ENCODE assay signal across 8 cellular contexts in genomic region chr14:105528197-105528858, GRCh38. TPM values are rescaled to one million over a fixed set of nuclear protein-coding genes. Genes with fewer than 3 reads are reported as not detected.
DNase-seq lines count a peak whose midpoint lies in the region; ATAC-seq, FAIRE-seq and TF ChIP-seq lines count a peak whose summit lies in the region.

No MANE protein-coding gene starts in this region.

- peak; percentile 81 for TF ChIP-seq CTCF in activated CD8-positive, alpha-beta T cell treated with anti-CD3 and anti-CD28 coated beads for 36 hours (IDR thresholded peaks at IDR 0.05)

- no peaks in the 10 kb centered on the region for H3K36me3 ChIP-seq in ectodermal cell (ENCODE audit: control insufficient read depth, insufficient read depth, low read length)

- peaks cover 55% of the 10 kb centered on the region for H3K27me3 ChIP-seq in ectodermal cell (ENCODE audit: control insufficient read depth, insufficient read depth, low read length, poor library complexity, severe bottlenecking)

- H3K9me3 Mint-ChIP-seq in activated CD8-positive, alpha-beta T cell treated with anti-CD3 and anti-CD28 coated beads for 36 hours = peaks cover 4% of the 10 kb centered on the region

- CTCF ChIA-PET in activated CD8-positive, alpha-beta T cell treated with anti-CD3 and anti-CD28 coated beads for 36 hours (lab: Charles Lee) = interaction anchor here (0.7 to 2.2 kb wide), 8 partner anchors 10 to 327 kb away, joined by 3 to 13 read pairs (median 6); no protein-coding TSS in a partner anchor

- H3K27ac Mint-ChIP-seq in activated CD8-positive, alpha-beta T cell treated with anti-CD3 and anti-CD28 coated beads for 36 hours = peak overlapping the region; percentile 93

- peak; percentile 34; the same call in 1 of the 2 replicates for TF ChIP-seq POLR2A in H54 (IDR thresholded peaks at IDR 0.05; ENCODE audit: low read depth, low read length)

- no peak overlapping the region for H3K27ac ChIP-seq in ectodermal cell (ENCODE audit: insufficient read depth, low read depth, low read length, poor library complexity, severe bottlenecking)

- peak; percentile 60 for ATAC-seq in activated CD8-positive, alpha-beta T cell treated with anti-CD3 and anti-CD28 coated beads for 36 hours
- no peak for ATAC-seq in HG02938 (IDR thresholded peaks at IDR 0.05; ENCODE audit: unreplicated experiment)

- intact Hi-C loops in activated CD8-positive, alpha-beta T cell treated with anti-CD3 and anti-CD28 coated beads for 36 hours (cut with micrococcal nuclease) = no loop called here

- FAIRE-seq in H54 (lab: Jason Lieb, UNC) = no peak

- DNase-seq in AG20443 (ENCODE audit: low spot score) (peak; percentile 98), H54 (ENCODE audit: insufficient read length, low spot score) (peak; percentile 99), NCI-H510A (lab: John Stamatoyannopoulos, UW) (peak; percentile 50), medulla oblongata (ENCODE audit: extremely low spot score) (peak; percentile 78)
- DNase-seq in activated CD8-positive, alpha-beta T cell treated with anti-CD3 and anti-CD28 coated beads for 36 hours = peak; percentile 86
- peak; percentile 44 to 76 (median 67) for DNase-seq in stimulated activated CD4-positive, alpha-beta T cell treated with anti-CD3 and anti-CD28 coated beads, TNF-alpha, amount 100 ng/mL, for 1 hour (ENCODE audit: low read depth in 3 of 3, low spot score in 1 of 3)

- peak overlapping the region; percentile 83 for H3K4me3 Mint-ChIP-seq in activated CD8-positive, alpha-beta T cell treated with anti-CD3 and anti-CD28 coated beads for 36 hours

- POLR2A ChIA-PET in activated CD8-positive, alpha-beta T cell treated with anti-CD3 and anti-CD28 coated beads for 36 hours (lab: Charles Lee) = interaction anchor here (0.7 to 1.6 kb wide), 6 partner anchors 16 to 172 kb away, joined by 3 to 13 read pairs (median 3); partner anchors contain the start of gene TEDC1

- peaks cover 10% of the 10 kb centered on the region for H3K36me3 Mint-ChIP-seq in activated CD8-positive, alpha-beta T cell treated with anti-CD3 and anti-CD28 coated beads for 36 hours (ENCODE audit: low read depth)

- peaks cover 3% of the 10 kb centered on the region for H3K27me3 Mint-ChIP-seq in activated CD8-positive, alpha-beta T cell treated with anti-CD3 and anti-CD28 coated beads for 36 hours

- H3K4me3 ChIP-seq in ectodermal cell (ENCODE audit: insufficient read depth, low read depth, low read length) = peak overlapping the region; percentile 49

- H3K4me1 ChIP-seq in ectodermal cell (ENCODE audit: control insufficient read depth, insufficient read depth, low read length) = peaks cover 7% of the 10 kb centered on the region

- 20 to 21% methylated on average over 85 of the region's 85 CpGs for WGBS in ectodermal cell, 2 experiments

- peaks cover 17% of the 10 kb centered on the region for H3K4me1 Mint-ChIP-seq in activated CD8-positive, alpha-beta T cell treated with anti-CD3 and anti-CD28 coated beads for 36 hours (ENCODE audit: low read depth)

- no peaks in the 10 kb centered on the region for H3K9me3 ChIP-seq in ectodermal cell (ENCODE audit: control insufficient read depth, low read length)

RNA-seq across cellular contexts. Expression of gene TMEM121, which starts 1.9 kb away (rescaled TPM):
- 10 to 100 TPM; 12.0 to 12.1 TPM for total RNA-seq in activated CD8-positive, alpha-beta T cell treated with anti-CD3 and anti-CD28 coated beads for 36 hours
- polyA plus RNA-seq in ectodermal cell (2013, experiment 1 of 4) = 2.3 TPM
- 2.5 TPM for polyA plus RNA-seq in ectodermal cell (2013, experiment 2 of 4)
- polyA plus RNA-seq in ectodermal cell (2013, experiment 3 of 4) = 4.1 TPM
- 3.8 TPM for polyA plus RNA-seq in ectodermal cell (2013, experiment 4 of 4)

RNA-seq across cellular contexts. Expression of gene TEDC1, which starts 37.3 kb away (rescaled TPM):
- 10 to 100 TPM; 30.1 to 31.1 TPM for total RNA-seq in activated CD8-positive, alpha-beta T cell treated with anti-CD3 and anti-CD28 coated beads for 36 hours
- polyA plus RNA-seq in ectodermal cell (2013, experiment 1 of 4) = 22.9 TPM
- polyA plus RNA-seq in ectodermal cell (2013, experiment 2 of 4) = 21.7 TPM
- polyA plus RNA-seq in ectodermal cell (2013, experiment 3 of 4) = 16.6 TPM
- 19.7 TPM for polyA plus RNA-seq in ectodermal cell (2013, experiment 4 of 4)

RNA-seq across cellular contexts. Expression of gene CRIP1, which starts 41.6 kb away (rescaled TPM):
- total RNA-seq in activated CD8-positive, alpha-beta T cell treated with anti-CD3 and anti-CD28 coated beads for 36 hours = 10 to 100 TPM; 93.9 to 95.7 TPM
- polyA plus RNA-seq in ectodermal cell (2013, experiment 1 of 4) = 46.7 TPM
- 41.5 TPM for polyA plus RNA-seq in ectodermal cell (2013, experiment 2 of 4)
- 52.7 TPM for polyA plus RNA-seq in ectodermal cell (2013, experiment 3 of 4)
- 54.8 TPM for polyA plus RNA-seq in ectodermal cell (2013, experiment 4 of 4)

RNA-seq across cellular contexts. Expression of gene CRIP2, which starts 53.7 kb away (rescaled TPM):
- under 1 TPM in 1 of 2 experiments, not detected in 1; 0.45 TPM for total RNA-seq in activated CD8-positive, alpha-beta T cell treated with anti-CD3 and anti-CD28 coated beads for 36 hours
- 11.8 TPM for polyA plus RNA-seq in ectodermal cell (2013, experiment 1 of 4)
- polyA plus RNA-seq in ectodermal cell (2013, experiment 2 of 4) = 14.1 TPM
- 14.0 TPM for polyA plus RNA-seq in ectodermal cell (2013, experiment 3 of 4)
- polyA plus RNA-seq in ectodermal cell (2013, experiment 4 of 4) = 16.4 TPM
